In the genomic region with DNA sequence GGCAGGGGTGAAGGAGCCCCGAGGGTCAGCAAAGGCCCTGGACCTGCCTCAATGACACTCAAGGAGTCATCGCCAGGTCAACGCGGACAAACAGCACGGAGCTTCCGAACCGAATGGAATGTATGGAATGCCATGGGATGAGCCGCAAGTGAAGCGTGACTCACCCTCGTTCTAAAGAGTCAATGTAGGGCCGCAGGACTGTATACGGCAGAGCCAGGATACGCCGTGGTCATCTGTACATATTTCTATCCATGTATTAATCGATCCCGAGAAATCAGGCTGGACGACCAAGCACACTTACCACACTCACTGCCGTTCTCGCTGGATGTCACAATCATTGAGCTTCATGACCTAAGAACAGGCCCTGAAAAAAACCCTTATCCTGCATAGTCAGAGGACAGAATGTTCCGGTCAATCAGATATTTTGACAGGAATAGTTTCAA, we compare ENCODE assay signal across 10 cellular contexts. TPM values are rescaled to one million over a fixed set of nuclear protein-coding genes. Genes with fewer than 3 reads are reported as not detected.
A peak's percentile ranks its signal among the peaks of the same experiment; 100 is the strongest.
DNase-seq lines count a peak whose midpoint lies in the region; TF ChIP-seq lines count a peak whose summit lies in the region.
"Had no signal": no experiment of that assay in that cellular context is flagged by ENCODE, and none has a peak within 500 bp of the region (broad histone marks: within the 10 kb centered on the region; RNA-seq: fewer than 3 reads in every experiment).

No MANE protein-coding gene starts in this region.

- H3K4me3 ChIP-seq in H7 (ENCODE audit: insufficient read depth, low read depth, low read length) (no peak overlapping the region), hepatocyte (no peak overlapping the region), retinal pigment epithelial cell (ENCODE audit: low read length) (peak overlapping the region; percentile 5)
- H3K4me3 ChIP-seq: lung, transverse colon had no signal

- H4K20me1 ChIP-seq in hepatocyte (ENCODE audit: insufficient read depth, poor library complexity, severe bottlenecking): no peaks in the 10 kb centered on the region

- H3K36me3 ChIP-seq in H7 (replicated peaks; ENCODE audit: control insufficient read depth, insufficient read depth, low read length) (no peaks in the 10 kb centered on the region), hepatocyte (replicated peaks; ENCODE audit: insufficient read depth, low read depth) (no peaks in the 10 kb centered on the region)
- H3K36me3 ChIP-seq: transverse colon had no signal

- H3K4me2 ChIP-seq in hepatocyte: peak overlapping the region; percentile 46

- WGBS in hepatocyte (ENCODE audit: low lambda C conversion rate, missing lambda C conversion rate): 42% methylated on average over 20 of the region's 20 CpGs

- no peaks in the 10 kb centered on the region for H3K9me2 ChIP-seq in hepatocyte (replicated peaks; ENCODE audit: insufficient read depth)

- H3K27me3 ChIP-seq in H7 (ENCODE audit: control insufficient read depth, insufficient read depth, low read length) (no peaks in the 10 kb centered on the region), hepatocyte (no peaks in the 10 kb centered on the region)
- H3K27me3 ChIP-seq: transverse colon had no signal

- no peaks in the 10 kb centered on the region for H3K9me3 ChIP-seq in hepatocyte (ENCODE audit: low read depth)
- H3K9me3 ChIP-seq: transverse colon had no signal

- H3K4me1 ChIP-seq in hepatocyte (ENCODE audit: insufficient read depth): peaks cover 3% of the 10 kb centered on the region

- peak overlapping the region; percentile 72 for H3K27ac ChIP-seq in hepatocyte
- H3K27ac ChIP-seq: transverse colon had no signal

- TF ChIP-seq CTCF in hepatocyte (IDR thresholded peaks at IDR 0.05; ENCODE audit: poor library complexity) (no peak), retinal pigment epithelial cell (conservative IDR thresholded peaks at IDR 0.05; ENCODE audit: low read depth, low read length) (no peak)

- no peak overlapping the region for H2AFZ ChIP-seq in hepatocyte

- DNase-seq in H7 (peak; percentile 84), T1000 (lab: John Stamatoyannopoulos, UW) (peak; percentile 64), hepatocyte (ENCODE audit: low spot score) (peak; percentile 74), retinal pigment epithelial cell (ENCODE audit: low read depth) (peak; percentile 68), NCI-H1436 treated with DMSO at 0.1 percent for 48 hours (lab: John Stamatoyannopoulos, UW) (no peak), 8988T (no peak), GF-D8 (lab: John Stamatoyannopoulos, UW) (no peak), DMS79 (lab: John Stamatoyannopoulos, UW) (no peak)
- DNase-seq: transverse colon had no signal

- H3K79me2 ChIP-seq in hepatocyte: peaks cover 78% of the 10 kb centered on the region

RNA-seq across cellular contexts. Expression of a gene that starts 4.3 kb away (rescaled TPM):
- total RNA-seq in H7 (2014; rRNA removed; shearing (Covaris generic)): 23.2 and 28.2 TPM in 2 replicates
- total RNA-seq in hepatocyte: 24.7 and 32.0 TPM in 2 replicates
- 81.4 and 98.0 TPM in 2 replicates for polyA plus RNA-seq in hepatocyte

RNA-seq across cellular contexts. Expression of a gene that starts 44.7 kb away (rescaled TPM):
- 314 and 319 TPM in 2 replicates for total RNA-seq in H7 (2014; rRNA removed; shearing (Covaris generic))
- total RNA-seq in hepatocyte: 122 and 131 TPM in 2 replicates
- polyA plus RNA-seq in hepatocyte: 139 and 145 TPM in 2 replicates

Comparison
In these comparisons a context has a peak if more than half of its experiments do, and no peak if none do; other contexts are left out.
1. DNase-seq: peak in H7 (single experiment), T1000 (single experiment), hepatocyte (single experiment) and retinal pigment epithelial cell (single experiment); none in NCI-H1436 treated with DMSO at 0.1 percent for 48 hours (single experiment), 8988T (single experiment), GF-D8 (single experiment) and DMS79 (single experiment).